In genomic region chr11:64472593-64473455, GRCh38 we compare ENCODE assay signal across 1 cellular context.
A peak's percentile ranks its signal among the peaks of the same experiment; 100 is the strongest.
TF ChIP-seq lines count a peak whose summit lies in the region.

No MANE protein-coding gene starts in this region.

TF ChIP-seq in K562, 482 proteins besides CTCF, POLR2A, EP300 and RAD21 (continued from another document):
- no peak for TF ChIP-seq HMBOX1 (IDR thresholded peaks at IDR 0.05)
- TF ChIP-seq TEAD4 (IDR thresholded peaks at IDR 0.05; ENCODE audit: low read length), result peak; percentile 73
- no peak for TF ChIP-seq TEAD4 (CRISPR knock-in tag; IDR thresholded peaks at IDR 0.05; ENCODE audit: borderline replicate concordance)
- peak; percentile 40; the same call in 1 of the 2 replicates for TF ChIP-seq FOSL1 (tag; conservative IDR thresholded peaks at IDR 0.05)
- TF ChIP-seq JUNB (CRISPR knock-in tag; conservative IDR thresholded peaks at IDR 0.05), result no peak
- TF ChIP-seq L3MBTL2 (IDR thresholded peaks at IDR 0.05), result peak; percentile 41; the same call in 1 of the 2 replicates
- TF ChIP-seq JUND (IDR thresholded peaks at IDR 0.05; ENCODE audit: borderline replicate concordance, low read depth, low read length), result no peak
- TF ChIP-seq JUND (tag; IDR thresholded peaks at IDR 0.05; ENCODE audit: borderline replicate concordance, low read depth, low read length), result peak; percentile 41; the same call in 2 of the 3 replicates
- no peak for TF ChIP-seq ZNF644 (tag; IDR thresholded peaks at IDR 0.05; ENCODE audit: low read depth)
- TF ChIP-seq ZNF696 (CRISPR knock-in tag; conservative IDR thresholded peaks at IDR 0.05), result no peak
- peak in 1 of 2 experiments; percentile 69; a peak in 2 of 4 replicates for TF ChIP-seq RCOR1 (IDR thresholded peaks at IDR 0.05; ENCODE audit: borderline replicate concordance in 1 of 2, low read depth in 2 of 2, low read length in 2 of 2)
- TF ChIP-seq C11orf30 (IDR thresholded peaks at IDR 0.05; ENCODE audit: low read depth), result peak; percentile 93
- no peak for TF ChIP-seq RBFOX2 (IDR thresholded peaks at IDR 0.05; ENCODE audit: low read depth, low read length)
- no peak for TF ChIP-seq ETS2 (tag; IDR thresholded peaks at IDR 0.05; ENCODE audit: borderline replicate concordance, poor library complexity, severe bottlenecking)
- no peak for TF ChIP-seq HNRNPH1 (optimal IDR thresholded peaks at IDR 0.05; ENCODE audit: low read depth, low read length)
- 0 out of 2 replicates have a peak, but pooled peaks have one; percentile 11 for TF ChIP-seq ZNF766 (CRISPR knock-in tag; conservative IDR thresholded peaks at IDR 0.05)
- TF ChIP-seq BRD9 (IDR thresholded peaks at IDR 0.05; ENCODE audit: low read depth, partially characterized antibody), result no peak
- TF ChIP-seq, protein P1, sequence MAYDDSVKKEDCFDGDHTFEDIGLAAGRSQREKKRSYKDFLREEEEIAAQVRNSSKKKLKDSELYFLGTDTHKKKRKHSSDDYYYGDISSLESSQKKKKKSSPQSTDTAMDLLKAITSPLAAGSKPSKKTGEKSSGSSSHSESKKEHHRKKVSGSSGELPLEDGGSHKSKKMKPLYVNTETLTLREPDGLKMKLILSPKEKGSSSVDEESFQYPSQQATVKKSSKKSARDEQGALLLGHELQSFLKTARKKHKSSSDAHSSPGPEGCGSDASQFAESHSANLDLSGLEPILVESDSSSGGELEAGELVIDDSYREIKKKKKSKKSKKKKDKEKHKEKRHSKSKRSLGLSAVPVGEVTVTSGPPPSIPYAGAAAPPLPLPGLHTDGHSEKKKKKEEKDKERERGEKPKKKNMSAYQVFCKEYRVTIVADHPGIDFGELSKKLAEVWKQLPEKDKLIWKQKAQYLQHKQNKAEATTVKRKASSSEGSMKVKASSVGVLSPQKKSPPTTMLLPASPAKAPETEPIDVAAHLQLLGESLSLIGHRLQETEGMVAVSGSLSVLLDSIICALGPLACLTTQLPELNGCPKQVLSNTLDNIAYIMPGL (CRISPR knock-in tag; IDR thresholded peaks at IDR 0.05), result no peak
- TF ChIP-seq ESRRB (CRISPR knock-in tag; IDR thresholded peaks at IDR 0.05; ENCODE audit: borderline replicate concordance), result no peak
- TF ChIP-seq XRCC5 (IDR thresholded peaks at IDR 0.05; ENCODE audit: low read depth, low read length), result no peak
- TF ChIP-seq SMARCA4 (IDR thresholded peaks at IDR 0.05), result peak; percentile 76; the same call in 1 of the 2 replicates
- no peak for TF ChIP-seq RNF2 (IDR thresholded peaks at IDR 0.05)
- peak; percentile 68 for TF ChIP-seq CEBPB (tag; IDR thresholded peaks at IDR 0.05)
- TF ChIP-seq, protein P2, sequence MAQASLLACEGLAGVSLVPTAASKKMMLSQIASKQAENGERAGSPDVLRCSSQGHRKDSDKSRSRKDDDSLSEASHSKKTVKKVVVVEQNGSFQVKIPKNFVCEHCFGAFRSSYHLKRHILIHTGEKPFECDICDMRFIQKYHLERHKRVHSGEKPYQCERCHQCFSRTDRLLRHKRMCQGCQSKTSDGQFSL (CRISPR knock-in tag; IDR thresholded peaks at IDR 0.05), result no peak
- TF ChIP-seq, protein P2 (tag; IDR thresholded peaks at IDR 0.05), result no peak
- peak; percentile 86 for TF ChIP-seq ARID1B (IDR thresholded peaks at IDR 0.05)
- no peak for TF ChIP-seq HMG20B (CRISPR knock-in tag; IDR thresholded peaks at IDR 0.05)
- TF ChIP-seq RREB1 (CRISPR knock-in tag; IDR thresholded peaks at IDR 0.05), result no peak
- TF ChIP-seq ZNF217 (CRISPR knock-in tag; IDR thresholded peaks at IDR 0.05), result no peak
- peak; percentile 60 for TF ChIP-seq CBFA2T2 (conservative IDR thresholded peaks at IDR 0.05)
- peak; percentile 24; the same call in 1 of the 2 replicates for TF ChIP-seq CREB3L1 (IDR thresholded peaks at IDR 0.05; ENCODE audit: borderline replicate concordance, low read depth)
